Comparison of ENCODE assay signal across 24 cellular contexts in the genomic region with DNA sequence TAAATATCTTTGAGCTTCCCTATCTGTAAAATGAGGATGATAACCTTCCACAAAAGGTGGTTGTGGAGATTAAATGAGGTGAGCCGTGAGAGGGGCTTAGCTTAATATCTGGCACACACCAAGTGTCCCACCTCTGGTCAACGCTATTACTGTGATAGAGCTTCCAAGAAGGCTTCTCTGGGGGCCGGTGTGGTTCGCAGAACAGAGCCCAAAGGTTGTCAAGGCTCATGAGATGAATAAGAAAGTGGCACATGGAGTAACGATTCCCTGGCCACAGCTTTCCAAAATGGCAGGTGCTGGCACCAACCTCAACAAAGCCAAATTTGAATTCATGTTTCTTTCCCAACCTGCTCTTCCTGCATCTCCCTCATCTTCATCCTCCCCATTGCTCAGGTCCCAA. TPM values are rescaled to one million over a fixed set of nuclear protein-coding genes. Genes with fewer than 3 reads are reported as not detected.
"Had no signal": no experiment of that assay in that cellular context is flagged by ENCODE, and none has a peak within 500 bp of the region (broad histone marks: within the 10 kb centered on the region; RNA-seq: fewer than 3 reads in every experiment).

No MANE protein-coding gene starts in this region.

- H3K9me3 Mint-ChIP-seq: natural killer cell; nephron progenitor cell; neural progenitor cell; stimulated activated effector memory CD8-positive, alpha-beta T cell treated with anti-CD3 and anti-CD28 coated beads, Interleukin-12 subunit alpha, Interleukin-12 subunit beta, amount 100 ng/mL, for 72 hours; stimulated activated naive CD8-positive, alpha-beta T cell treated with anti-CD3 and anti-CD28 coated beads, Interleukin-15, Interleukin-2, amounts not matched to agents 100 ng/mL and 50 ng/mL, for 24 hours had no signal

- H3K4me3 ChIP-seq: hepatocyte, left lung, lower lobe of right lung, neural progenitor cell, pancreas, prostate gland, sigmoid colon, spleen, suprapubic skin, thoracic aorta, tibial artery, uterus had no signal

- H3K36me3 Mint-ChIP-seq: natural killer cell; neural progenitor cell; stimulated activated effector memory CD8-positive, alpha-beta T cell treated with anti-CD3 and anti-CD28 coated beads, Interleukin-12 subunit alpha, Interleukin-12 subunit beta, amount 100 ng/mL, for 72 hours; type B pancreatic cell had no signal

- H3K36me3 ChIP-seq: left lung, lower lobe of right lung, neural progenitor cell, pancreas, prostate gland, spleen, suprapubic skin, thoracic aorta, tibial artery, uterus had no signal

- H3K4me1 Mint-ChIP-seq: natural killer cell; stimulated activated effector memory CD8-positive, alpha-beta T cell treated with anti-CD3 and anti-CD28 coated beads, Interleukin-12 subunit alpha, Interleukin-12 subunit beta, amount 100 ng/mL, for 72 hours had no signal

- ATAC-seq: lower lobe of right lung; stimulated activated effector memory CD8-positive, alpha-beta T cell treated with anti-CD3 and anti-CD28 coated beads, Interleukin-12 subunit alpha, Interleukin-12 subunit beta, amount 100 ng/mL, for 72 hours had no signal

- H3K79me2 ChIP-seq: hepatocyte had no signal

- H3K9ac ChIP-seq: neural progenitor cell had no signal

- DNase-seq: left cardiac atrium; left lung; lower lobe of right lung; mammary epithelial cell; natural killer cell; pancreas; sigmoid colon; spleen; stimulated activated CD4-positive, alpha-beta T cell treated with anti-CD3 and anti-CD28 coated beads, Interleukin-4, amount 100 ng/mL, for 24 hours; stimulated activated naive CD4-positive, alpha-beta T cell; tibial artery; uterus had no signal

- H3K27me3 Mint-ChIP-seq: stimulated activated naive CD8-positive, alpha-beta T cell treated with anti-CD3 and anti-CD28 coated beads, Interleukin-15, Interleukin-2, amounts not matched to agents 100 ng/mL and 50 ng/mL, for 24 hours had no signal

- H3K4me2 ChIP-seq: hepatocyte, neural progenitor cell had no signal

- H3K27ac ChIP-seq: hepatocyte, left lung, lower lobe of right lung, neural progenitor cell, pancreas, prostate gland, sigmoid colon, spleen, suprapubic skin, thoracic aorta, tibial artery, uterus had no signal

- H3K27ac Mint-ChIP-seq: natural killer cell; nephron progenitor cell; neural progenitor cell; stimulated activated effector memory CD8-positive, alpha-beta T cell treated with anti-CD3 and anti-CD28 coated beads, Interleukin-12 subunit alpha, Interleukin-12 subunit beta, amount 100 ng/mL, for 72 hours; stimulated activated naive CD8-positive, alpha-beta T cell treated with anti-CD3 and anti-CD28 coated beads, Interleukin-15, Interleukin-2, amounts not matched to agents 100 ng/mL and 50 ng/mL, for 24 hours; type B pancreatic cell had no signal

- H2AFZ ChIP-seq: hepatocyte, neural progenitor cell had no signal

- H3K9me3 ChIP-seq: left lung, lower lobe of right lung, pancreas, prostate gland, sigmoid colon, spleen, suprapubic skin, thoracic aorta, tibial artery, uterus had no signal

- H3K4me1 ChIP-seq: left lung, lower lobe of right lung, pancreas, prostate gland, spleen, suprapubic skin, uterus had no signal

- H3K4me3 Mint-ChIP-seq: natural killer cell; nephron progenitor cell; neural progenitor cell; stimulated activated effector memory CD8-positive, alpha-beta T cell treated with anti-CD3 and anti-CD28 coated beads, Interleukin-12 subunit alpha, Interleukin-12 subunit beta, amount 100 ng/mL, for 72 hours; stimulated activated naive CD8-positive, alpha-beta T cell treated with anti-CD3 and anti-CD28 coated beads, Interleukin-15, Interleukin-2, amounts not matched to agents 100 ng/mL and 50 ng/mL, for 24 hours; type B pancreatic cell had no signal

- H3K27me3 ChIP-seq: hepatocyte, left lung, neural progenitor cell, pancreas, sigmoid colon, spleen, suprapubic skin, tibial artery, uterus had no signal

RNA-seq across cellular contexts. Expression of a gene that starts 10.4 kb away (rescaled TPM):
- total RNA-seq: subcutaneous adipose tissue had no signal
- polyA plus RNA-seq: keratinocyte, liver, spleen had no signal
